Comparison of ENCODE assay signal across 8 cellular contexts in the genomic region with DNA sequence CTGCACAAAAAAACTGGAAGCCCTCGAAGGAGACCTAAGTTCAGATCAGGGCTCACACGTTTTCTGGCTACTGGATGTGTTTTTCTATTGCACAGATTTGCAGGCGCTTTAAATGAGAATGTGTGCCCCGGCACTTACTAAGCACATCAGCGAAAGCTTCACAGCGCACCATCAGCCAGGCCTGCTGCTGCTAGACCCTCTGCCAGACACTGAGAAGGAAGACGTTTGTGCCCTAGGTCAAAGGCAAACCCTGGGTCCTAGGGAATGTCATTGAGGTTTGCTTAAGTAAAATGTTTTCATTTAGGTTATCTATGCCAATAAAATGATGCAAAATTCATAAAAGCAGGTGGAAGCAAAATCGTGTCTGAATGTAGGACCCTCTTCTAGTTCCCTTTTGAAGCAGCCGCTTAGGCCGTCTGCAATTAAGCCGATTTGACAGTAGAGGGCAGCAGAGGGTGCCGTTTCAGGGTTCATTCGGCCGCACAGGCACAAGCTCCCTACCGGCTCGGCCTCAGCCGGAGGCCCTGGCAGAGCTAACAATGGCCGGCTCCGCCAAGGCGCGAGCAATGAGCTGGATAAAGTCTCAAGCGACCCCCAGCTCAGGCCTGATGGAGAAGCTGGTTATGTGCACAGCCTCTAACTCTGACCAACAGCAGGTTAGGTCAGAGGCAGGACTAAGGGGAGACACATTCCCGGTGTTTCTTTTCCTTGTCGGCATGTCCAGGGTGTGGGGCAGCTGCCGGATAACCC.
DNase-seq lines count a peak whose midpoint lies in the region; ATAC-seq, FAIRE-seq and TF ChIP-seq lines count a peak whose summit lies in the region.

No MANE protein-coding gene starts in this region.

- no peak overlapping the region for H2BK5ac ChIP-seq in H1 (ENCODE audit: low read depth, low read length)

- H3K27ac Mint-ChIP-seq in activated CD4-positive, alpha-beta T cell treated with anti-CD3 and anti-CD28 coated beads, Interleukin-2, amount 10 ng/mL, durations not matched to agents 24 days and 14 days = no peak overlapping the region
- no peak overlapping the region for H3K27ac Mint-ChIP-seq in memory B cell

- H3K27ac ChIP-seq in H1 (ENCODE audit: low read depth, low read length) = no peak overlapping the region

- no peak overlapping the region for H3K9ac ChIP-seq in H1 (replicated peaks in 1 of 4; ENCODE audit: extremely low read depth in 1 of 4, low read depth in 3 of 4, low read length in 3 of 4)

- POLR2A ChIA-PET in H1 (lab: Charles Lee; ENCODE audit: partially characterized antibody) = interaction anchor here (0.6 kb wide), 1 partner anchor 222 kb away, joined by 4 read pairs; no protein-coding TSS in a partner anchor

- FAIRE-seq in H1 (lab: Jason Lieb, UNC) = peak; percentile 86

- H2BK12ac ChIP-seq in H1 (ENCODE audit: low read depth, low read length) = 0 out of 2 replicates have a peak overlapping the region, but pooled peaks have one; percentile 5

- no peak overlapping the region for H3K14ac ChIP-seq in H1 (ENCODE audit: insufficient read length)

- no peak for TF ChIP-seq EP300 in H1 (IDR thresholded peaks at IDR 0.05; ENCODE audit: borderline replicate concordance in 1 of 2, low read depth in 2 of 2, low read length in 2 of 2)

- H3K4me2 ChIP-seq in H1 (ENCODE audit: insufficient read depth in 1 of 2, low read depth in 2 of 2, low read length in 2 of 2) = peak overlapping the region in 1 of 2 experiments; percentile 39; a peak in 2 of 4 replicates

- ATAC-seq in GM19025 (IDR thresholded peaks at IDR 0.05; ENCODE audit: low read depth, unreplicated experiment) (peak; percentile 66), HG03439 (IDR thresholded peaks at IDR 0.05; ENCODE audit: unreplicated experiment) (peak; percentile 84), memory B cell (ENCODE audit: low read depth) (peak; percentile 46)

- peak overlapping the region; percentile 10 for H4K5ac ChIP-seq in H1 (ENCODE audit: insufficient read length, low read depth, low read length)

- TF ChIP-seq CTCF in AG09319 (IDR thresholded peaks at IDR 0.05; ENCODE audit: low read depth, low read length) (peak; percentile 91), H1 (IDR thresholded peaks at IDR 0.05; ENCODE audit: control extremely low read depth in 1 of 3, insufficient read depth in 1 of 3, low read depth in 1 of 3, low read length in 3 of 3) (peak; percentile 77 to 90 (median 89))

- CTCF ChIA-PET in H1 (lab: Charles Lee; ENCODE audit: partially characterized antibody) = interaction anchor here (0.6 to 5.7 kb wide), 79 partner anchors 8 to 1076 kb away, joined by 3 to 48 read pairs (median 4); no protein-coding TSS in a partner anchor

- WGBS in H1 (ENCODE audit: extremely low coverage in 1 of 2, insufficient coverage in 1 of 2, insufficient read length in 1 of 2, insufficient replicate concordance in 2 of 2, low coverage in 1 of 2, low lambda C conversion rate in 2 of 2, missing lambda C conversion rate in 1 of 2), 2 experiments = 35% methylated on average over 25 of the region's 25 CpGs; no CpG with 5 or more reads in 1 of the 2 experiments

- peak overlapping the region; percentile 36 for H4K91ac ChIP-seq in H1 (replicated peaks; ENCODE audit: insufficient read length, low read length)

- DNase-seq in AG09319 (ENCODE audit: extremely low read depth, low read depth) (peak; percentile 36), NCI-H446 treated with DMSO at 0.1 percent for 48 hours (lab: John Stamatoyannopoulos, UW) (peak; percentile 30), H1 (ENCODE audit: low read depth in 1 of 2, low spot score in 2 of 2) (peak; percentile 58 to 84), memory B cell (ENCODE audit: low spot score in 2 of 2) (peak; percentile 21 to 50)
- peak; percentile 86 for DNase-seq in activated CD4-positive, alpha-beta T cell treated with anti-CD3 and anti-CD28 coated beads, Interleukin-2, amount 10 ng/mL, durations not matched to agents 24 days and 14 days
- DNase-seq in stimulated activated CD4-positive, alpha-beta T cell treated with anti-CD3 and anti-CD28 coated beads, TNF-alpha, amount 100 ng/mL, for 48 hours (ENCODE audit: low read depth in 3 of 3) = peak; percentile 8 to 30 (median 23)

- no peaks in the 10 kb centered on the region; a peak in 2 of 7 replicates for H3K27me3 ChIP-seq in H1 (replicated peaks in 1 of 4; ENCODE audit: control insufficient read depth in 3 of 4, extremely low read depth in 1 of 4, insufficient read depth in 3 of 4, low read length in 3 of 4)

- intact Hi-C loops in activated CD4-positive, alpha-beta T cell treated with anti-CD3 and anti-CD28 coated beads, Interleukin-2, amount 10 ng/mL, durations not matched to agents 24 days and 14 days (cut with micrococcal nuclease) = loop anchor here (1.0 kb wide), 1 partner anchor 544 kb away; no protein-coding TSS in a partner anchor

- H3K23ac ChIP-seq in H1 (ENCODE audit: insufficient read length) = no peak overlapping the region

- peak overlapping the region; percentile 99 for H2AFZ ChIP-seq in H1 (ENCODE audit: low read length)

- peak overlapping the region; percentile 34; the same call in 1 of the 2 replicates for H2BK20ac ChIP-seq in H1 (ENCODE audit: low read length)

- H3K36me3 Mint-ChIP-seq in activated CD4-positive, alpha-beta T cell treated with anti-CD3 and anti-CD28 coated beads, Interleukin-2, amount 10 ng/mL, durations not matched to agents 24 days and 14 days (ENCODE audit: low read depth) = no peaks in the 10 kb centered on the region
- no peaks in the 10 kb centered on the region for H3K36me3 Mint-ChIP-seq in memory B cell

- H3K79me1 ChIP-seq in H1 (ENCODE audit: low read depth, low read length) = no peaks in the 10 kb centered on the region

- H3K4me1 Mint-ChIP-seq in activated CD4-positive, alpha-beta T cell treated with anti-CD3 and anti-CD28 coated beads, Interleukin-2, amount 10 ng/mL, durations not matched to agents 24 days and 14 days = no peaks in the 10 kb centered on the region
- no peaks in the 10 kb centered on the region for H3K4me1 Mint-ChIP-seq in memory B cell

- H2BK15ac ChIP-seq in H1 (ENCODE audit: low read length) = no peak overlapping the region

- no peak overlapping the region for H3K56ac ChIP-seq in H1 (replicated peaks; ENCODE audit: insufficient read length, low read depth, low read length)

- H3K27me3 Mint-ChIP-seq in activated CD4-positive, alpha-beta T cell treated with anti-CD3 and anti-CD28 coated beads, Interleukin-2, amount 10 ng/mL, durations not matched to agents 24 days and 14 days = no peaks in the 10 kb centered on the region
- no peaks in the 10 kb centered on the region for H3K27me3 Mint-ChIP-seq in memory B cell

- no peaks in the 10 kb centered on the region for H3K9me3 Mint-ChIP-seq in activated CD4-positive, alpha-beta T cell treated with anti-CD3 and anti-CD28 coated beads, Interleukin-2, amount 10 ng/mL, durations not matched to agents 24 days and 14 days
- H3K9me3 Mint-ChIP-seq in memory B cell = no peaks in the 10 kb centered on the region

- no peaks in the 10 kb centered on the region for H3K36me3 ChIP-seq in H1 (ENCODE audit: control insufficient read depth in 2 of 4, insufficient read depth in 4 of 4, low read length in 3 of 4)

- H2BK120ac ChIP-seq in H1 (replicated peaks; ENCODE audit: low read depth, low read length) = no peak overlapping the region

- H3K23me2 ChIP-seq in H1 (ENCODE audit: low read depth, low read length) = no peaks in the 10 kb centered on the region

- no peak overlapping the region for H3K4me3 ChIP-seq in H1 (ENCODE audit: extremely low read depth in 1 of 4, insufficient read depth in 2 of 4, low read depth in 3 of 4, low read length in 4 of 4)

- TF ChIP-seq RAD21 in H1 (IDR thresholded peaks at IDR 0.05 in 1 of 2, conservative IDR thresholded peaks at IDR 0.05 in 1 of 2; ENCODE audit: low read depth in 2 of 2, low read length in 2 of 2) = peak; percentile 92 to 96

- no peak for TF ChIP-seq POLR2A in H1 (IDR thresholded peaks at IDR 0.05; ENCODE audit: control extremely low read depth in 1 of 2, low read depth in 2 of 2, low read length in 2 of 2)

- no peaks in the 10 kb centered on the region for H4K20me1 ChIP-seq in H1 (replicated peaks in 1 of 2; ENCODE audit: control insufficient read depth in 1 of 2, insufficient read depth in 2 of 2, low read length in 2 of 2)

- no peak overlapping the region for H3K4ac ChIP-seq in H1 (replicated peaks; ENCODE audit: insufficient read length, low read depth, low read length)

- H3K4me3 Mint-ChIP-seq in activated CD4-positive, alpha-beta T cell treated with anti-CD3 and anti-CD28 coated beads, Interleukin-2, amount 10 ng/mL, durations not matched to agents 24 days and 14 days = no peak overlapping the region
- no peak overlapping the region for H3K4me3 Mint-ChIP-seq in memory B cell

- 0 out of 2 replicates have a peak overlapping the region, but pooled peaks have one; percentile 48 for H3K18ac ChIP-seq in H1 (ENCODE audit: extremely low read depth, low read length)

- H3K4me1 ChIP-seq in H1 (replicated peaks in 1 of 4; ENCODE audit: control insufficient read depth in 3 of 4, insufficient read depth in 4 of 4, low read length in 3 of 4) = peaks cover 0 to 2% (median 0%) of the 10 kb centered on the region in 4 experiments; a peak in 1 of 7 replicates

- H4K8ac ChIP-seq in H1 (ENCODE audit: extremely low read depth, insufficient read depth, low read length) = peak overlapping the region; percentile 72; the same call in 1 of the 2 replicates

- H3K79me2 ChIP-seq in H1 (ENCODE audit: control insufficient read depth in 1 of 2, insufficient read depth in 2 of 2, low read length in 2 of 2) = no peaks in the 10 kb centered on the region

- H3K9me3 ChIP-seq in H1 (ENCODE audit: insufficient read depth in 2 of 2, low read depth in 1 of 2, low read length in 1 of 2) = peaks cover 0 to 4% of the 10 kb centered on the region in 2 experiments; a peak in 2 of 4 replicates

- H2AK5ac ChIP-seq in H1 (ENCODE audit: low read depth, low read length) = no peak overlapping the region

TF ChIP-seq in H1, 55 proteins besides CTCF, POLR2A, EP300 and RAD21:
- no peak for TF ChIP-seq TAF1 (IDR thresholded peaks at IDR 0.05; ENCODE audit: low read depth, low read length)
- TF ChIP-seq TAF7 (optimal IDR thresholded peaks at IDR 0.05; ENCODE audit: borderline replicate concordance, low read depth, low read length) = peak; percentile 40
- TF ChIP-seq KDM1A (IDR thresholded peaks at IDR 0.05; ENCODE audit: borderline replicate concordance, low read length) = no peak
- no peak for TF ChIP-seq CBX8 (IDR thresholded peaks at IDR 0.05; ENCODE audit: borderline replicate concordance, low read depth, low read length)
- no peak for TF ChIP-seq SP2 (IDR thresholded peaks at IDR 0.05; ENCODE audit: low read length)
- TF ChIP-seq, protein P1, sequence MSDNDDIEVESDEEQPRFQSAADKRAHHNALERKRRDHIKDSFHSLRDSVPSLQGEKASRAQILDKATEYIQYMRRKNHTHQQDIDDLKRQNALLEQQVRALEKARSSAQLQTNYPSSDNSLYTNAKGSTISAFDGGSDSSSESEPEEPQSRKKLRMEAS (IDR thresholded peaks at IDR 0.05) = 0 out of 2 replicates have a peak, but pooled peaks have one; percentile 13
- TF ChIP-seq ASH2L (IDR thresholded peaks at IDR 0.05; ENCODE audit: low read length) = peak; percentile 25
- no peak for TF ChIP-seq CHD1 (IDR thresholded peaks at IDR 0.05; ENCODE audit: low read depth, low read length)
- peak; percentile 82 for TF ChIP-seq YY1 (IDR thresholded peaks at IDR 0.05; ENCODE audit: low read depth, low read length)
TF ChIP-seq in H1: peak in this region for 4.

Comparison
In these comparisons a context has a peak if more than half of its experiments do, and no peak if none do; other contexts are left out.
1. DNase-seq: peak in every context shown above with its lines; median percentile 86 in activated CD4-positive, alpha-beta T cell treated with anti-CD3 and anti-CD28 coated beads, Interleukin-2, amount 10 ng/mL, durations not matched to agents 24 days and 14 days; 71 in H1; 36 in AG09319; 36 in memory B cell; 30 in NCI-H446 treated with DMSO at 0.1 percent for 48 hours; 23 in stimulated activated CD4-positive, alpha-beta T cell treated with anti-CD3 and anti-CD28 coated beads, TNF-alpha, amount 100 ng/mL, for 48 hours.